Comparison of ENCODE assay signal across 10 cellular contexts in genomic region chr10:117503170-117503885, GRCh38. TPM values are rescaled to one million over a fixed set of nuclear protein-coding genes. Genes with fewer than 3 reads are reported as not detected.
DNase-seq lines count a peak whose midpoint lies in the region; ATAC-seq and TF ChIP-seq lines count a peak whose summit lies in the region.
"Had no signal": no experiment of that assay in that cellular context is flagged by ENCODE, and none has a peak within 500 bp of the region (broad histone marks: within the 10 kb centered on the region; RNA-seq: fewer than 3 reads in every experiment).

No MANE protein-coding gene starts in this region.

- H3F3A ChIP-seq in PC-9 (ENCODE audit: insufficient read depth, low read depth), result no peaks in the 10 kb centered on the region

- no peaks in the 10 kb centered on the region for H3K9me3 ChIP-seq in PC-9 (ENCODE audit: insufficient read depth, low read depth)

- no peaks in the 10 kb centered on the region for H3K79me2 ChIP-seq in PC-9 (ENCODE audit: low read depth)

- H3K4me3 ChIP-seq in HFF-Myc (replicated peaks; ENCODE audit: low read depth, low read length), result no peak overlapping the region
- no peak overlapping the region for H3K4me3 ChIP-seq in PC-9

- POLR2A ChIA-PET in PC-9 (lab: Charles Lee; ENCODE audit: unreplicated experiment), result no interaction called here

- no peaks in the 10 kb centered on the region for H4K20me1 ChIP-seq in PC-9 (ENCODE audit: insufficient read depth)

- no peak overlapping the region for H2AFZ ChIP-seq in PC-9

- no peaks in the 10 kb centered on the region for H3K36me3 ChIP-seq in PC-9 (ENCODE audit: low read depth)

- H3K27ac ChIP-seq in PC-9, result no peak overlapping the region
- H3K27ac ChIP-seq: foreskin keratinocyte had no signal

- no peak overlapping the region for H3K4me2 ChIP-seq in PC-9

- ATAC-seq in GM18870 (IDR thresholded peaks at IDR 0.05; ENCODE audit: unreplicated experiment), result peak; percentile 90
- ATAC-seq: foreskin keratinocyte had no signal

- no TSS peak for BruUV-seq in PC-9 (replicated peaks; lab: Mats Ljungman, UMichigan)

- intact Hi-C loops in PC-9 (cut with micrococcal nuclease; ENCODE audit: unreplicated experiment), result no loop called here

- no peaks in the 10 kb centered on the region for H3K9me2 ChIP-seq in PC-9 (ENCODE audit: insufficient read depth)

- H3K4me1 ChIP-seq in PC-9 (replicated peaks; ENCODE audit: insufficient read depth), result no peaks in the 10 kb centered on the region
- H3K4me1 ChIP-seq: foreskin keratinocyte had no signal

- no peak for TF ChIP-seq CTCF in HFF-Myc (IDR thresholded peaks at IDR 0.05; ENCODE audit: low read depth, low read length, missing control alignments)
- no peak for TF ChIP-seq CTCF in PC-9 (conservative IDR thresholded peaks at IDR 0.05)

- CTCF ChIA-PET in PC-9 (lab: Charles Lee), result no interaction called here

- H3K27me3 ChIP-seq in PC-9 (ENCODE audit: insufficient read depth, low read depth), result peaks cover 55% of the 10 kb centered on the region
- H3K27me3 ChIP-seq: foreskin keratinocyte had no signal

- DNase-seq in HFF-Myc (ENCODE audit: extremely low read depth, low read depth) (peak; percentile 78), NCI-H345 (lab: John Stamatoyannopoulos, UW) (peak; percentile 33), myocyte (ENCODE audit: low read depth) (peak; percentile 59), Ammon's horn (ENCODE audit: low spot score) (no peak), T-helper 9 cell (no peak), PC-9 (no peak), NCI-H2107 treated with DMSO at 0.1 percent for 48 hours (lab: John Stamatoyannopoulos, UW; ENCODE audit: unreplicated experiment) (no peak)
- DNase-seq: activated T-cell treated with anti-CD3 and anti-CD28 coated beads for 4 hours, foreskin keratinocyte had no signal

RNA-seq across cellular contexts. Expression of gene EMX2, which starts 39.2 kb away (rescaled TPM):
- total RNA-seq in myocyte, result not detected in 2 replicates
- not detected for polyA plus RNA-seq in myocyte (2012)
- not detected in 2 replicates for total RNA-seq in PC-9 (2021)

Comparison
In these comparisons a context has a peak if more than half of its experiments do, and no peak if none do; other contexts are left out.
1. DNase-seq: peak in HFF-Myc (single experiment), NCI-H345 (single experiment) and myocyte (single experiment); none in Ammon's horn (single experiment), T-helper 9 cell (single experiment), PC-9 (0 of 2) and NCI-H2107 treated with DMSO at 0.1 percent for 48 hours (single experiment).